In genomic region chr3:142898346-142899213, GRCh38 we compare ENCODE assay signal across 1 cellular context.
TF ChIP-seq lines count a peak whose summit lies in the region.

No MANE protein-coding gene starts in this region.

TF ChIP-seq in HepG2, 621 proteins besides CTCF, POLR2A, EP300 and RAD21 (continued from another document):
- no peak for TF ChIP-seq HNRNPK (IDR thresholded peaks at IDR 0.05; ENCODE audit: low read depth, low read length, poor library complexity, severe bottlenecking)
- no peak for TF ChIP-seq SRSF1 (optimal IDR thresholded peaks at IDR 0.05; ENCODE audit: low read depth, low read length)
- no peak for TF ChIP-seq FOXO4 (CRISPR knock-in tag; conservative IDR thresholded peaks at IDR 0.05)
- no peak for TF ChIP-seq SMC3 (IDR thresholded peaks at IDR 0.05; ENCODE audit: low read length)
- no peak for TF ChIP-seq ZNF256 (CRISPR knock-in tag; conservative IDR thresholded peaks at IDR 0.05)
- no peak for TF ChIP-seq CBX1 (IDR thresholded peaks at IDR 0.05; ENCODE audit: low read depth)
- no peak for TF ChIP-seq ZNF225 (CRISPR knock-in tag; IDR thresholded peaks at IDR 0.05)
- no peak for TF ChIP-seq TFAP4 (IDR thresholded peaks at IDR 0.05; ENCODE audit: borderline replicate concordance, low read depth)
- no peak for TF ChIP-seq CBX5 (CRISPR knock-in tag; IDR thresholded peaks at IDR 0.05; ENCODE audit: borderline replicate concordance)
- TF ChIP-seq KDM5B (CRISPR knock-in tag; IDR thresholded peaks at IDR 0.05; ENCODE audit: borderline replicate concordance), result no peak
TF ChIP-seq in HepG2: peak in this region for 0.
